Comparison of ENCODE assay signal across 1 cellular context in genomic region chr5:96930058-96930457, GRCh38.
TF ChIP-seq lines count a peak whose summit lies in the region.

No MANE protein-coding gene starts in this region.

TF ChIP-seq in neural cell, 6 proteins besides CTCF, POLR2A, EP300 and RAD21 (continued from another document):
- TF ChIP-seq EZH2 (IDR thresholded peaks at IDR 0.05; ENCODE audit: borderline replicate concordance, insufficient read depth, low read length, poor library complexity, severe bottlenecking) (no peak), POLR2AphosphoS5 (IDR thresholded peaks at IDR 0.05) (no peak), SMC3 (conservative IDR thresholded peaks at IDR 0.05; ENCODE audit: poor library complexity) (no peak)
